In the genomic region with DNA sequence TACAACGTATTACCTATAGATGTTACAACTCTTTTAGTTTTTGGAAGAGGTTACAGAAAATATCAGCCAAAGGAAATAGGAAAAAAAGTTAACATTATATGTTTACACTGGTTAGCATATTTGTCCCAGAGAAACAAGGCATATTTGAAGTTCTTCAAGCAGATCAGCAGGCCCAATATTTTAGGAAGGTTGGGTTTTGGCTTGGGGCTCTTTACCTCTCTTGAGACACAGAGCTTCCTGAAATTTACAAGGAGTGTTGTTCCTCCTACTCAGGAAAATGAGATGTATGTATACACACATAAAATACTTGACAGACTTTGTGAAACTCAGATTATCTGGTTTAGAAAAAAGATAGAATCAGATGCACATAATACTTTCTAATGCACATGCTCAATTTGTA, we compare ENCODE assay signal across 15 cellular contexts.
DNase-seq lines count a peak whose midpoint lies in the region; ATAC-seq, FAIRE-seq and TF ChIP-seq lines count a peak whose summit lies in the region.
"Had no signal": no experiment of that assay in that cellular context is flagged by ENCODE, and none has a peak within 500 bp of the region (broad histone marks: within the 10 kb centered on the region; RNA-seq: fewer than 3 reads in every experiment).

No MANE protein-coding gene starts in this region.

- POLR2A ChIA-PET in PC-3 (lab: Charles Lee; ENCODE audit: unreplicated experiment), result no interaction called here

- H2AFZ ChIP-seq in GM23248 (0 out of 2 replicates have a peak overlapping the region, but pooled peaks have one; percentile 26), PC-3 (ENCODE audit: low read length) (no peak overlapping the region), keratinocyte (ENCODE audit: control insufficient read depth, low read length) (peak overlapping the region; percentile 51)

- no peak for DNase-seq in GM23248
- peak; percentile 27 for DNase-seq in PC-3
- no peak for DNase-seq in keratinocyte (ENCODE audit: low read depth, low spot score)
- no peak for DNase-seq in ACHN
- no peak for DNase-seq in SJCRH30
- no peak for DNase-seq in NCI-H524 (lab: John Stamatoyannopoulos, UW)
- DNase-seq: Calu3; CD8-positive, alpha-beta T cell; DMS79 treated with DMSO at 0.1 percent for 48 hours; GF-D8; H9 had no signal

- H3K4me3 ChIP-seq in GM23248 (no peak overlapping the region), PC-3 (ENCODE audit: low read length) (no peak overlapping the region), keratinocyte (ENCODE audit: control insufficient read depth in 2 of 3, extremely low read depth in 1 of 3, insufficient read depth in 2 of 3, low read depth in 1 of 3, low read length in 3 of 3) (no peak overlapping the region), SJCRH30 (no peak overlapping the region)
- H3K4me3 ChIP-seq: A549; BLaER1 treated with 17β-estradiol and CSF1 and Interleukin-3, amounts not matched to agents 10 nM and 100 nM had no signal

- H3K79me2 ChIP-seq in GM23248 (ENCODE audit: insufficient read depth) (no peaks in the 10 kb centered on the region), PC-3 (ENCODE audit: low read length) (no peaks in the 10 kb centered on the region), keratinocyte (ENCODE audit: control insufficient read depth, insufficient read depth, low read length) (no peaks in the 10 kb centered on the region)

- no peak for TF ChIP-seq CTCF in PC-3 (conservative IDR thresholded peaks at IDR 0.05; ENCODE audit: low read depth, low read length)
- no peak for TF ChIP-seq CTCF in keratinocyte (optimal IDR thresholded peaks at IDR 0.05 in 1 of 3, IDR thresholded peaks at IDR 0.05 in 1 of 3, conservative IDR thresholded peaks at IDR 0.05 in 1 of 3; ENCODE audit: extremely low read depth in 1 of 3, insufficient read depth in 2 of 3, low read length in 3 of 3)

- FAIRE-seq in keratinocyte (lab: Jason Lieb, UNC), result no peak
- FAIRE-seq: H1 had no signal

- ATAC-seq in PC-3, result peak; percentile 76
- ATAC-seq in GM18868 (IDR thresholded peaks at IDR 0.05; ENCODE audit: unreplicated experiment), result no peak
- ATAC-seq: A549; CD8-positive, alpha-beta T cell had no signal

- CTCF ChIA-PET in PC-3 (lab: Charles Lee), result interaction anchor here (0.6 kb wide), 1 partner anchor 24 kb away, joined by 3 read pairs; no protein-coding TSS in a partner anchor

- H3K4me1 ChIP-seq in GM23248 (ENCODE audit: insufficient read depth) (peaks cover 11% of the 10 kb centered on the region), PC-3 (ENCODE audit: insufficient read depth, low read length) (peaks cover 10% of the 10 kb centered on the region), keratinocyte (ENCODE audit: control insufficient read depth, extremely low read depth, insufficient read depth, low read length) (no peaks in the 10 kb centered on the region), SJCRH30 (peaks cover 26% of the 10 kb centered on the region)
- H3K4me1 ChIP-seq: BLaER1 treated with 17β-estradiol and CSF1 and Interleukin-3, amounts not matched to agents 10 nM and 100 nM had no signal

- dilution Hi-C loops in keratinocyte (cut with MboI; ENCODE audit: extremely low pct_ligation_motif_present, low sequenced_read_pairs), result no loop called here

- H3F3A ChIP-seq in GM23248 (ENCODE audit: insufficient read depth), result no peaks in the 10 kb centered on the region
- no peaks in the 10 kb centered on the region for H3F3A ChIP-seq in PC-3 (ENCODE audit: low read length, unreplicated experiment)

- 97 to 98% methylated on average over 1 of the region's 1 CpG for WGBS in GM23248 (ENCODE audit: low coverage in 1 of 2, low lambda C conversion rate in 2 of 2, missing lambda C conversion rate in 2 of 2), 2 experiments

- no peaks in the 10 kb centered on the region for H4K20me1 ChIP-seq in GM23248 (ENCODE audit: insufficient read depth)
- H4K20me1 ChIP-seq in PC-3 (ENCODE audit: low read length), result no peaks in the 10 kb centered on the region
- no peaks in the 10 kb centered on the region for H4K20me1 ChIP-seq in keratinocyte (ENCODE audit: control insufficient read depth, extremely low read depth, insufficient read depth, low read length)
- H4K20me1 ChIP-seq: BLaER1 treated with 17β-estradiol and CSF1 and Interleukin-3, amounts not matched to agents 10 nM and 100 nM had no signal

- in situ Hi-C loops in GM23248 (cut with MboI), result no loop called here
- in situ Hi-C loops in ACHN (cut with HindIII; ENCODE audit: low pct_ligation_motif_present, low pct_unique_long_range_greater_than_20kb, low sequenced_read_pairs), result no loop called here

- H3K9me1 ChIP-seq in keratinocyte (ENCODE audit: control insufficient read depth, extremely low read depth, insufficient read depth, low read length), result no peaks in the 10 kb centered on the region

- H3K4me2 ChIP-seq in GM23248 (ENCODE audit: unreplicated experiment) (no peak overlapping the region), PC-3 (ENCODE audit: low read length) (no peak overlapping the region), keratinocyte (ENCODE audit: control insufficient read depth, extremely low read depth, insufficient read depth, low read depth, low read length) (no peak overlapping the region)
- H3K4me2 ChIP-seq: A549; BLaER1 treated with 17β-estradiol and CSF1 and Interleukin-3, amounts not matched to agents 10 nM and 100 nM had no signal

- no TSS peak for BruUV-seq in PC-3 (replicated peaks; lab: Mats Ljungman, UMichigan)

- H3K9me2 ChIP-seq in GM23248 (ENCODE audit: insufficient read depth) (no peaks in the 10 kb centered on the region), PC-3 (replicated peaks; ENCODE audit: low read length) (no peaks in the 10 kb centered on the region)

- intact Hi-C loops in PC-3 (cut with micrococcal nuclease), result loop anchor here (5.0 to 10.0 kb wide), 6 partner anchors 149 to 439 kb away; no protein-coding TSS in a partner anchor

- H3K27me3 ChIP-seq in GM23248 (replicated peaks; ENCODE audit: insufficient read depth) (no peaks in the 10 kb centered on the region), PC-3 (ENCODE audit: low read length) (no peaks in the 10 kb centered on the region), keratinocyte (ENCODE audit: control insufficient read depth, extremely low read depth, insufficient read depth, low read length) (no peaks in the 10 kb centered on the region), SJCRH30 (no peaks in the 10 kb centered on the region)
- H3K27me3 ChIP-seq: BLaER1 treated with 17β-estradiol and CSF1 and Interleukin-3, amounts not matched to agents 10 nM and 100 nM had no signal

- H3K9ac ChIP-seq in GM23248 (no peak overlapping the region), PC-3 (ENCODE audit: low read length) (no peak overlapping the region), keratinocyte (ENCODE audit: control insufficient read depth, extremely low read depth, insufficient read depth, low read length) (no peak overlapping the region)
- H3K9ac ChIP-seq: BLaER1 treated with 17β-estradiol and CSF1 and Interleukin-3, amounts not matched to agents 10 nM and 100 nM had no signal

- H3K9me3 ChIP-seq in GM23248 (ENCODE audit: low read depth) (no peaks in the 10 kb centered on the region), PC-3 (ENCODE audit: low read length) (no peaks in the 10 kb centered on the region), keratinocyte (ENCODE audit: control insufficient read depth, low read depth, low read length) (no peaks in the 10 kb centered on the region), SJCRH30 (replicated peaks) (no peaks in the 10 kb centered on the region)
- H3K9me3 ChIP-seq: A549; BLaER1 treated with 17β-estradiol and CSF1 and Interleukin-3, amounts not matched to agents 10 nM and 100 nM had no signal

- H3K27ac ChIP-seq in GM23248 (no peak overlapping the region), PC-3 (ENCODE audit: low read length) (no peak overlapping the region), keratinocyte (ENCODE audit: control insufficient read depth, insufficient read depth, low read length) (no peak overlapping the region), SJCRH30 (no peak overlapping the region)
- H3K27ac ChIP-seq: BLaER1 treated with 17β-estradiol and CSF1 and Interleukin-3, amounts not matched to agents 10 nM and 100 nM had no signal

- H3K36me3 ChIP-seq in GM23248 (ENCODE audit: low read depth) (no peaks in the 10 kb centered on the region), PC-3 (ENCODE audit: low read depth, low read length) (no peaks in the 10 kb centered on the region), keratinocyte (ENCODE audit: control insufficient read depth in 2 of 2, extremely low read depth in 1 of 2, insufficient read depth in 2 of 2, low read length in 2 of 2) (no peaks in the 10 kb centered on the region), SJCRH30 (no peaks in the 10 kb centered on the region)
- H3K36me3 ChIP-seq: BLaER1 treated with 17β-estradiol and CSF1 and Interleukin-3, amounts not matched to agents 10 nM and 100 nM had no signal
